Comparison of ENCODE assay signal across 9 cellular contexts in genomic region chr6:50145125-50145524, GRCh38.
A peak's percentile ranks its signal among the peaks of the same experiment; 100 is the strongest.
DNase-seq lines count a peak whose midpoint lies in the region; ATAC-seq and TF ChIP-seq lines count a peak whose summit lies in the region.
"Had no signal": no experiment of that assay in that cellular context is flagged by ENCODE, and none has a peak within 500 bp of the region (broad histone marks: within the 10 kb centered on the region; RNA-seq: fewer than 3 reads in every experiment).

No MANE protein-coding gene starts in this region.

- DNase-seq in AG20443 (ENCODE audit: low spot score) = peak; percentile 9
- DNase-seq in H9 = no peak
- DNase-seq in SKM-1 (lab: John Stamatoyannopoulos, UW; ENCODE audit: unreplicated experiment) = peak; percentile 24
- no peak for DNase-seq in hepatocyte (ENCODE audit: low spot score)
- DNase-seq in naive thymus-derived CD4-positive, alpha-beta T cell = no peak
- DNase-seq in omental fat pad (ENCODE audit: low spot score) = no peak
- no peak for DNase-seq in NK-92 (lab: John Stamatoyannopoulos, UW; ENCODE audit: unreplicated experiment)
- no peak for DNase-seq in COLO829 (ENCODE audit: low spot score)
- DNase-seq: NCI-H748 treated with DMSO at 0.1 percent for 48 hours had no signal

- H3K23me2 ChIP-seq in H9 (ENCODE audit: insufficient read length, low read depth, low read length, poor library complexity, severe bottlenecking) = no peaks in the 10 kb centered on the region

- H3T11ph ChIP-seq in H9 (ENCODE audit: low read length) = no peak overlapping the region

- no peaks in the 10 kb centered on the region for H3K79me1 ChIP-seq in H9 (ENCODE audit: insufficient read depth, low read depth, low read length, poor library complexity, severe bottlenecking)

- no peak overlapping the region for H3K23ac ChIP-seq in H9 (ENCODE audit: insufficient read length, low read depth, low read length)

- H3K4me1 ChIP-seq in H9 (ENCODE audit: insufficient read depth, low read length) (no peaks in the 10 kb centered on the region), hepatocyte (ENCODE audit: insufficient read depth) (no peaks in the 10 kb centered on the region)
- H3K4me1 ChIP-seq in naive thymus-derived CD4-positive, alpha-beta T cell (ENCODE audit: control insufficient read depth in 2 of 2, insufficient read depth in 2 of 2, low read length in 2 of 2) = no peaks in the 10 kb centered on the region

- H3K18ac ChIP-seq in H9 (ENCODE audit: insufficient read length, low read depth, low read length) = no peak overlapping the region

- no peak overlapping the region for H3K4me3 Mint-ChIP-seq in H9
- no peak overlapping the region for H3K4me3 Mint-ChIP-seq in naive thymus-derived CD4-positive, alpha-beta T cell

- H3K14ac ChIP-seq in H9 (ENCODE audit: insufficient read depth, low read length) = no peak overlapping the region

- H4K20me1 ChIP-seq in H9 (ENCODE audit: control insufficient read depth, insufficient read depth, insufficient read length) (no peaks in the 10 kb centered on the region), hepatocyte (ENCODE audit: insufficient read depth, poor library complexity, severe bottlenecking) (no peaks in the 10 kb centered on the region)

- H4K8ac ChIP-seq in H9 (replicated peaks; ENCODE audit: insufficient read length, low read depth, low read length) = no peak overlapping the region

- H3K9me3 Mint-ChIP-seq in H9 = peaks cover 0 to 4% of the 10 kb centered on the region in 2 experiments; a peak in 2 of 5 replicates
- H3K9me3 Mint-ChIP-seq in naive thymus-derived CD4-positive, alpha-beta T cell = peaks cover 0 to 5% (median 0%) of the 10 kb centered on the region in 11 donors

- H3K4me2 ChIP-seq in H9 (ENCODE audit: insufficient read depth, insufficient read length, low read length) (no peak overlapping the region), hepatocyte (no peak overlapping the region)

- H2AK5ac ChIP-seq in H9 (ENCODE audit: insufficient read length, low read length) = no peak overlapping the region

- CTCF ChIA-PET in naive thymus-derived CD4-positive, alpha-beta T cell (lab: Charles Lee) = no interaction called here

- H3K27ac ChIP-seq in H9 (ENCODE audit: insufficient read length, low read depth, low read length) (no peak overlapping the region), hepatocyte (no peak overlapping the region)
- no peak overlapping the region for H3K27ac ChIP-seq in naive thymus-derived CD4-positive, alpha-beta T cell (ENCODE audit: low read depth, low read length)

- H4K5ac ChIP-seq in H9 (ENCODE audit: insufficient read length, low read depth, low read length) = no peak overlapping the region

- H3K27ac Mint-ChIP-seq in H9 = no peak overlapping the region
- H3K27ac Mint-ChIP-seq in naive thymus-derived CD4-positive, alpha-beta T cell = no peak overlapping the region

- H3K36me3 Mint-ChIP-seq in H9 (ENCODE audit: insufficient read depth in 1 of 3, low read depth in 3 of 3) = no peaks in the 10 kb centered on the region
- H3K36me3 Mint-ChIP-seq in naive thymus-derived CD4-positive, alpha-beta T cell = no peaks in the 10 kb centered on the region

- H3K56ac ChIP-seq in H9 (ENCODE audit: insufficient read length, low read depth, low read length) = no peak overlapping the region

- H3K27me3 ChIP-seq in H9 (ENCODE audit: insufficient read depth, low read length) (no peaks in the 10 kb centered on the region), hepatocyte (no peaks in the 10 kb centered on the region)
- H3K27me3 ChIP-seq in naive thymus-derived CD4-positive, alpha-beta T cell (ENCODE audit: control insufficient read depth in 2 of 2, insufficient read depth in 2 of 2, low read length in 2 of 2) = no peaks in the 10 kb centered on the region

- H3K9ac ChIP-seq in H9 (ENCODE audit: extremely low read depth, insufficient read length, low read length) = no peak overlapping the region

- TF ChIP-seq CTCF in H9 (conservative IDR thresholded peaks at IDR 0.05) (peak; percentile 73), hepatocyte (IDR thresholded peaks at IDR 0.05; ENCODE audit: poor library complexity) (peak; percentile 53), omental fat pad (IDR thresholded peaks at IDR 0.05) (no peak)

- H3K9me3 ChIP-seq in H9 (ENCODE audit: control insufficient read depth, low read depth, low read length) (no peaks in the 10 kb centered on the region), hepatocyte (ENCODE audit: low read depth) (no peaks in the 10 kb centered on the region)
- no peaks in the 10 kb centered on the region for H3K9me3 ChIP-seq in naive thymus-derived CD4-positive, alpha-beta T cell (ENCODE audit: control insufficient read depth in 2 of 3, low read length in 3 of 3)

- H2BK120ac ChIP-seq in H9 (ENCODE audit: low read depth, low read length, poor library complexity, severe bottlenecking) = no peak overlapping the region

- no peak overlapping the region for H3K4ac ChIP-seq in H9 (ENCODE audit: low read depth, low read length)

- H2BK15ac ChIP-seq in H9 (ENCODE audit: low read depth, low read length) = no peak overlapping the region

- H2AFZ ChIP-seq in H9 (ENCODE audit: low read length) = no peak overlapping the region
- H2AFZ ChIP-seq in hepatocyte = no peak overlapping the region

- no peak for ATAC-seq in naive thymus-derived CD4-positive, alpha-beta T cell
- no peak for ATAC-seq in omental fat pad (ENCODE audit: low FRiP score)

- intact Hi-C loops in naive thymus-derived CD4-positive, alpha-beta T cell (cut with micrococcal nuclease) = no loop called here

- no peak overlapping the region for H2BK12ac ChIP-seq in H9 (ENCODE audit: insufficient read length, low read depth, low read length)

- H3K79me2 ChIP-seq in H9 (ENCODE audit: insufficient read depth, low read length) (no peaks in the 10 kb centered on the region), hepatocyte (no peaks in the 10 kb centered on the region)

- H3K9me2 ChIP-seq in hepatocyte (replicated peaks; ENCODE audit: insufficient read depth) = no peaks in the 10 kb centered on the region

- H3K27me3 Mint-ChIP-seq in H9 (ENCODE audit: low read depth) = no peaks in the 10 kb centered on the region
- H3K27me3 Mint-ChIP-seq in naive thymus-derived CD4-positive, alpha-beta T cell = no peaks in the 10 kb centered on the region

- no peaks in the 10 kb centered on the region for H3K4me1 Mint-ChIP-seq in H9
- H3K4me1 Mint-ChIP-seq in naive thymus-derived CD4-positive, alpha-beta T cell = no peaks in the 10 kb centered on the region

- POLR2A ChIA-PET in naive thymus-derived CD4-positive, alpha-beta T cell (lab: Charles Lee) = no interaction called here

- no peak overlapping the region for H2BK5ac ChIP-seq in H9 (ENCODE audit: insufficient read length, low read length)

- no peak overlapping the region for H3K4me3 ChIP-seq in hepatocyte
- no peak overlapping the region for H3K4me3 ChIP-seq in naive thymus-derived CD4-positive, alpha-beta T cell (ENCODE audit: low read length)

- H3K36me3 ChIP-seq in hepatocyte (replicated peaks; ENCODE audit: insufficient read depth, low read depth) = no peaks in the 10 kb centered on the region
- H3K36me3 ChIP-seq in naive thymus-derived CD4-positive, alpha-beta T cell (ENCODE audit: control insufficient read depth in 2 of 3, insufficient read depth in 3 of 3, low read length in 3 of 3) = no peaks in the 10 kb centered on the region

- H2BK20ac ChIP-seq in H9 (ENCODE audit: low read depth, low read length, poor library complexity, severe bottlenecking) = no peak overlapping the region

- H4K91ac ChIP-seq in H9 (ENCODE audit: insufficient read length, low read depth, low read length) = no peak overlapping the region

Comparison
In these comparisons a context has a peak if more than half of its experiments do, and no peak if none do; other contexts are left out.
1. DNase-seq: peak in AG20443 (single experiment) and SKM-1 (single experiment); none in H9 (single experiment), hepatocyte (single experiment), naive thymus-derived CD4-positive, alpha-beta T cell (0 of 9), omental fat pad (single experiment), NK-92 (single experiment) and COLO829 (single experiment).
2. CTCF ChIP-seq: peak in H9 (single experiment) and hepatocyte (single experiment); none in omental fat pad (0 of 3).